ENCODE assay signal across 1 cellular context in the genomic region with DNA sequence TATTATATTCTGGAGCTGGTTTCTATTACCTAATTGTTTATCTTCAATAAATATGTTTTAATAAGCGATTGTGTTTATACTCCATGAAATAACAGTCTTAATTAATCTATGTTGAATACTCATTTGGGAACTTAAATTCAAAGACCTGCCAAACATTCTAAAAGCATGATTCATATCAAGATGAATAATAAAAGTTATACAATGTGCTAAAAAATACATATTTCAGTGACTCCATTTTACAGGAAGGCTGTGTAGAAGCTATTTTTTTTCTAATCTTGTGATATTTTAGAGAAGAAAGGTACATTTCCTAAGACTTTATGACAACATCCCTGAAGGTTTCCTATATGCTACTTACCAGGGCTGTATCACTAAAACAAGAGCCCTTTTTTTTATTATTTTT.
TF ChIP-seq lines count a peak whose summit lies in the region.

No MANE protein-coding gene starts in this region.

TF ChIP-seq in HEK293, 187 proteins besides CTCF, POLR2A, EP300 and RAD21:
- TF ChIP-seq ATF2 (tag by site-specific recombination; IDR thresholded peaks at IDR 0.05; ENCODE audit: low read depth) (0 out of 2 replicates have a peak, but pooled peaks have one; percentile 30), ZNF544 (tag by site-specific recombination; IDR thresholded peaks at IDR 0.05) (no peak)
TF ChIP-seq in HEK293: peak in this region for 1.
